Comparison of ENCODE assay signal across 8 cellular contexts in genomic region chr1:228734881-228735801, GRCh38. TPM values are rescaled to one million over a fixed set of nuclear protein-coding genes. Genes with fewer than 3 reads are reported as not detected.
DNase-seq lines count a peak whose midpoint lies in the region; ATAC-seq, FAIRE-seq and TF ChIP-seq lines count a peak whose summit lies in the region.

Gene RHOU (plus strand): TSS chr1:228735479. CDS start chr1:228735743, 264 bp downstream.

- ATAC-seq in GM21423 (IDR thresholded peaks at IDR 0.05; ENCODE audit: unreplicated experiment) (peak; percentile 72), GM21367 (IDR thresholded peaks at IDR 0.05; ENCODE audit: unreplicated experiment) (no peak)
- ATAC-seq in activated CD4-positive, CD25-positive, alpha-beta regulatory T cell treated with anti-CD3 and anti-CD28 coated beads, Interleukin-2, amount 50 U/mL, for 24 hours = peak; percentile 58 to 64

- 0 out of 2 replicates have a peak, but pooled peaks cover 4% of the 10 kb centered on the region for H3K27me3 ChIP-seq in BE2C

- TF ChIP-seq CTCF in BE2C (IDR thresholded peaks at IDR 0.05; ENCODE audit: low read depth, low read length) = no peak; the same call in 1 of the 2 replicates
- peak; percentile 78 for TF ChIP-seq CTCF in kidney (IDR thresholded peaks at IDR 0.05; ENCODE audit: borderline replicate concordance, extremely low read depth, insufficient read depth)

- no peaks in the 10 kb centered on the region; the same call in 1 of the 2 replicates for H3K9me3 ChIP-seq in BE2C
- H3K9me3 ChIP-seq in kidney (ENCODE audit: control insufficient read depth in 1 of 2, low read length in 2 of 2) = no peaks in the 10 kb centered on the region

- FAIRE-seq in kidney (lab: Jason Lieb, UNC) = no peak

- H3K36me3 ChIP-seq in BE2C (peaks cover 20% of the 10 kb centered on the region), kidney (ENCODE audit: control insufficient read depth in 1 of 2, insufficient read depth in 2 of 2, low read length in 2 of 2) (no peaks in the 10 kb centered on the region)

- intact Hi-C loops in kidney (cut with DNase I) = loop anchor here (10.0 kb wide), 1 partner anchor 490 kb away; no protein-coding TSS in a partner anchor

- H3K4me3 ChIP-seq in BE2C (ENCODE audit: low read depth, low read length) = peak within 1 kb of the TSS; percentile 78
- peak within 1 kb of the TSS; percentile 71 to 76 for H3K4me3 ChIP-seq in kidney (ENCODE audit: low read length in 2 of 2)

- peak within 1 kb of the TSS; percentile 39 to 75 for H3K9ac ChIP-seq in kidney (ENCODE audit: low read length in 2 of 2)

- peak within 1 kb of the TSS; percentile 77 to 78 for H3K27ac ChIP-seq in kidney (ENCODE audit: low read depth in 2 of 2, low read length in 2 of 2)

- DNase-seq in BE2C (peak; percentile 86), NCI-H146 treated with DMSO at 0.1 percent for 48 hours (lab: John Stamatoyannopoulos, UW; ENCODE audit: unreplicated experiment) (peak; percentile 18), cerebellar cortex (ENCODE audit: low spot score) (peak; percentile 12), kidney (peak; percentile 92)
- DNase-seq in stimulated activated CD4-positive, alpha-beta T cell treated with anti-CD3 and anti-CD28 coated beads, Interleukin-12 subunit alpha, Interleukin-12 subunit beta, amount 100 ng/mL, for 48 hours (ENCODE audit: low read depth in 2 of 3, low spot score in 1 of 3) = peak; percentile 34 to 57 (median 39)

- H3K4me1 ChIP-seq in BE2C = peaks cover 6% of the 10 kb centered on the region; the same call in 1 of the 2 replicates
- H3K4me1 ChIP-seq in kidney (ENCODE audit: control insufficient read depth in 1 of 2, insufficient read depth in 1 of 2, low read depth in 1 of 2, low read length in 2 of 2) = peaks cover 0 to 6% of the 10 kb centered on the region in 2 donors

RNA-seq across cellular contexts. Expression of gene RHOU, which starts in this region (rescaled TPM):
- polyA plus RNA-seq in BE2C (2012; ENCODE audit: insufficient read depth, insufficient read length, low read depth) = 16.3 TPM
- 22.1 TPM for total RNA-seq in kidney
- polyA plus RNA-seq in kidney (ENCODE audit: insufficient read depth, low read depth, low replicate concordance) = 4.7 TPM

Comparison
In these comparisons a context has a peak if more than half of its experiments do, and no peak if none do; other contexts are left out.
1. DNase-seq: peak in every context shown above with its lines; median percentile 92 in kidney; 86 in BE2C; 39 in stimulated activated CD4-positive, alpha-beta T cell treated with anti-CD3 and anti-CD28 coated beads, Interleukin-12 subunit alpha, Interleukin-12 subunit beta, amount 100 ng/mL, for 48 hours; 18 in NCI-H146 treated with DMSO at 0.1 percent for 48 hours; 12 in cerebellar cortex.